ENCODE assay signal across 9 cellular contexts in the genomic region with DNA sequence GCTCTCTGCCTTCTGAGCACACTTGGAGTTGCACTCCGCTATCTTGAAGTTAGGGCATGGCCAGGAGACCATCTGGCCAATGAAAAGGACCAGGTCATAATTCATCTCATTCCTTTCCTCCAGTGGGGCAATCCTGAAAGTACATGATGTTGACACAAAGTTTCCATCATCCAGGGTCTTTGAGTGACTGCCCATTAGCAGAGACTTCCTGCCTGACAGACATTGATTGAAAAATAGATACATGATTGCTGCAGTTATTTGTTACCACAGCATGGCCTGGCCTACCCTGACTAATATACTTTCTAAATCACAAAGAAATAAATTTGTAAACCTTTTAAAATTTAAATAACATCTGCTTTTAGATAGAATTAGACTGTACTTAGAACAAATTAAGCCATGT.
"Had no signal": no experiment of that assay in that cellular context is flagged by ENCODE, and none has a peak within 500 bp of the region (broad histone marks: within the 10 kb centered on the region; RNA-seq: fewer than 3 reads in every experiment).

No MANE protein-coding gene starts in this region.

- ATAC-seq: GM23338, HCT116 had no signal

- DNase-seq: H7, IMR-90, Karpas-422, KBM-7 had no signal

- H3K9me3 ChIP-seq: HAP-1 had no signal

- H3K27ac ChIP-seq: HL-60, KMS-11 had no signal

- H3K4me3 ChIP-seq: GM23338, HAP-1 had no signal

- H3K4me2 ChIP-seq: GM23338, KMS-11 had no signal

- H3K36me3 ChIP-seq: HAP-1 had no signal

- H2AFZ ChIP-seq: GM23338 had no signal

- H3K9ac ChIP-seq: KMS-11 had no signal
